ENCODE assay signal across 16 cellular contexts in genomic region chr4:167052631-167053085, GRCh38.
"Had no signal": no experiment of that assay in that cellular context is flagged by ENCODE, and none has a peak within 500 bp of the region (broad histone marks: within the 10 kb centered on the region; RNA-seq: fewer than 3 reads in every experiment).

No MANE protein-coding gene starts in this region.

- H3K9me3 Mint-ChIP-seq: activated naive CD4-positive, alpha-beta T cell treated with anti-CD3 and anti-CD28 coated beads, Interleukin-2, amount 50 U/mL, for 24 hours; activated T-cell treated with anti-CD3 and anti-CD28 coated beads, Interleukin-2, amount 50 U/mL, for 24 hours; central memory CD8-positive, alpha-beta T cell; dendritic cell treated with granulocyte-macrophage colony-stimulating factor and Interleukin-4, amounts not matched to agents 40 ng/mL and 50 ng/mL, for 4 days had no signal

- ATAC-seq: activated CD8-positive, alpha-beta memory T cell treated with anti-CD3 and anti-CD28 coated beads, Interleukin-2, amount 10 ng/mL, durations not matched to agents 7 days and 5 days; body of pancreas; mucosa of descending colon; naive thymus-derived CD8-positive, alpha-beta T cell; psoas muscle; stimulated activated naive CD8-positive, alpha-beta T cell treated with anti-CD3 and anti-CD28 coated beads, Interleukin-15, Interleukin-2, amounts not matched to agents 100 U/mL and 50 U/mL, for 24 hours had no signal

- DNase-seq: activated CD4-positive, alpha-beta T cell treated with anti-CD3 and anti-CD28 coated beads, Interleukin-2, amount 50 U/mL, for 4 hours; activated CD4-positive, CD25-positive, alpha-beta regulatory T cell treated with anti-CD3 and anti-CD28 coated beads, Interleukin-2, amount 50 U/mL, for 72 hours; activated CD8-positive, alpha-beta memory T cell treated with anti-CD3 and anti-CD28 coated beads, Interleukin-2, amount 10 ng/mL, durations not matched to agents 7 days and 5 days; activated effector memory CD4-positive, alpha-beta T cell treated with Interleukin-2 at 50 U/mL for 16 hours; activated T-cell treated with anti-CD3 and anti-CD28 coated beads, Interleukin-2, amount 50 U/mL, for 24 hours; body of pancreas; mucosa of descending colon; naive thymus-derived CD8-positive, alpha-beta T cell; psoas muscle; sigmoid colon; stimulated activated CD4-positive, alpha-beta T cell treated with anti-CD3 and anti-CD28 coated beads, Interleukin-12 subunit alpha, Interleukin-12 subunit beta, amount 100 ng/mL, for 4 hours; stimulated activated CD8-positive, alpha-beta memory T cell treated with anti-CD3 and anti-CD28 coated beads, Interleukin-4, amount 100 ng/mL, for 48 hours; stimulated activated naive CD8-positive, alpha-beta T cell treated with anti-CD3 and anti-CD28 coated beads, Interleukin-15, Interleukin-2, amounts not matched to agents 100 U/mL and 50 U/mL, for 24 hours had no signal

- H3K36me3 Mint-ChIP-seq: activated CD8-positive, alpha-beta memory T cell treated with anti-CD3 and anti-CD28 coated beads, Interleukin-2, amount 10 ng/mL, durations not matched to agents 7 days and 5 days; activated naive CD4-positive, alpha-beta T cell treated with anti-CD3 and anti-CD28 coated beads, Interleukin-2, amount 50 U/mL, for 24 hours; naive thymus-derived CD8-positive, alpha-beta T cell had no signal

- H3K27ac Mint-ChIP-seq: activated CD8-positive, alpha-beta memory T cell treated with anti-CD3 and anti-CD28 coated beads, Interleukin-2, amount 10 ng/mL, durations not matched to agents 7 days and 5 days; activated naive CD4-positive, alpha-beta T cell treated with anti-CD3 and anti-CD28 coated beads, Interleukin-2, amount 50 U/mL, for 24 hours; activated T-cell treated with anti-CD3 and anti-CD28 coated beads, Interleukin-2, amount 50 U/mL, for 24 hours; dendritic cell treated with granulocyte-macrophage colony-stimulating factor and Interleukin-4, amounts not matched to agents 40 ng/mL and 50 ng/mL, for 4 days; naive thymus-derived CD8-positive, alpha-beta T cell had no signal

- H3K27me3 Mint-ChIP-seq: activated CD8-positive, alpha-beta memory T cell treated with anti-CD3 and anti-CD28 coated beads, Interleukin-2, amount 10 ng/mL, durations not matched to agents 7 days and 5 days; activated naive CD4-positive, alpha-beta T cell treated with anti-CD3 and anti-CD28 coated beads, Interleukin-2, amount 50 U/mL, for 24 hours; activated T-cell treated with anti-CD3 and anti-CD28 coated beads, Interleukin-2, amount 50 U/mL, for 24 hours; central memory CD8-positive, alpha-beta T cell; dendritic cell treated with granulocyte-macrophage colony-stimulating factor and Interleukin-4, amounts not matched to agents 40 ng/mL and 50 ng/mL, for 4 days; naive thymus-derived CD8-positive, alpha-beta T cell had no signal

- H3K4me1 Mint-ChIP-seq: activated CD8-positive, alpha-beta memory T cell treated with anti-CD3 and anti-CD28 coated beads, Interleukin-2, amount 10 ng/mL, durations not matched to agents 7 days and 5 days; activated naive CD4-positive, alpha-beta T cell treated with anti-CD3 and anti-CD28 coated beads, Interleukin-2, amount 50 U/mL, for 24 hours; central memory CD8-positive, alpha-beta T cell had no signal

- H3K4me3 Mint-ChIP-seq: activated CD8-positive, alpha-beta memory T cell treated with anti-CD3 and anti-CD28 coated beads, Interleukin-2, amount 10 ng/mL, durations not matched to agents 7 days and 5 days; activated naive CD4-positive, alpha-beta T cell treated with anti-CD3 and anti-CD28 coated beads, Interleukin-2, amount 50 U/mL, for 24 hours; activated T-cell treated with anti-CD3 and anti-CD28 coated beads, Interleukin-2, amount 50 U/mL, for 24 hours; central memory CD8-positive, alpha-beta T cell; dendritic cell treated with granulocyte-macrophage colony-stimulating factor and Interleukin-4, amounts not matched to agents 40 ng/mL and 50 ng/mL, for 4 days; naive thymus-derived CD8-positive, alpha-beta T cell had no signal
